ENCODE assay signal across 1 cellular context in the genomic region with DNA sequence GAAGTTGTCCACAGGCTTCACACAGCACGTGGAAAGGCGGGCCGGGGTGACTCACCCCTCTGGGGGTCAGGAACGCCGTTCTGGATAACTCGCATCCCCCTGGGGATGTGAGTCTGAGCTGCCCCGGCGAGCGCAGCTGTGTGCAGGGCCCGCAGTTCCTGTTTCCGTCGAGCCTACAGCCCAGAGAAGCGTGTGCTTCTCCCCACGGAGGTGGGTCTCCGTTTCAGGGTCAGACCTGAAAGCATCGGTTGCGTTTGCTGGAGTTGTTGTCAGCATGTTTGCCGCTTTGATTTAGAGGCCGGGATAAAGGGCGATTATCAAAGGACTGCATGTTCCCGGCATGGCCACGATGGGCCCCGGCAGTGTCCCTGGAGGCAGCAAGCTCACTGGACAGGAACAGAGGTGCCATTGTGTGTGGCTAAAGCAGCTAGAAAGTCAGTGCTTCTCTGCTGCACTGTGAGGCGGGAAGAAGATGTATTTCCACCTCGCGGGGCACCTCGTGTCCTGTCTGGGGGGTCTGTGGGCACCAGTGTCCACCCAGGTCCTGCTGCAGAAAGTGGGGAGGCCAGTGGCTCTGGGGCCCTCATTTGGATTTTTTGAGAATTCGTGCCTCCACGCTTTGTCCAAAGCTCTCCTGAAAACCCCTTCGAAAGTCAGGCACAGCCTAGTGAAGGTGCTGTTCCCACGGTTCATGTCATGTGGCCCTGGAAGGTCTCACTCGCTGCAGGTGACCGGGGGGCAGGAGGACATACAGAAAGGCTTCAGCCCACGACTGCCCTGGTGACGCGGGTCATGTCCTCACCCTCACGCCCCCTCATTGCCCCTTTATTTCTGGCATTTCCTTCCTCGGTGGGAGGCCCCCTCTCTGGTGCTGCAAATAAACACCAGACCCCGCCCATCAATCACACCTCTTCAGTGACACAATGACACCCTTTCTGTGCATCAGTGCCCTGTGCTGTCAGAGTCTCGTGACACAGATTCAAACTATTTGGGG.
TF ChIP-seq lines count a peak whose summit lies in the region.

No MANE protein-coding gene starts in this region.

TF ChIP-seq in GM12878, 131 proteins besides CTCF, POLR2A, EP300 and RAD21 (continues in another document):
- TF ChIP-seq BRCA1 (IDR thresholded peaks at IDR 0.05; ENCODE audit: low read depth, low read length) (no peak), HCFC1 (IDR thresholded peaks at IDR 0.05; ENCODE audit: low read length) (no peak), BHLHE40 (IDR thresholded peaks at IDR 0.05; ENCODE audit: borderline replicate concordance in 1 of 2, low read depth in 2 of 2, low read length in 1 of 2) (peak; percentile 93 to 95), PRDM15 (CRISPR knock-in tag; IDR thresholded peaks at IDR 0.05) (no peak), ZNF207 (IDR thresholded peaks at IDR 0.05; ENCODE audit: borderline replicate concordance) (peak; percentile 43; the same call in 1 of the 2 replicates), BCL3 (IDR thresholded peaks at IDR 0.05; ENCODE audit: borderline replicate concordance, insufficient read depth, low read depth, low read length, poor library complexity, severe bottlenecking) (no peak), IKZF1 (conservative IDR thresholded peaks at IDR 0.05) (peak; percentile 83), ESRRA (IDR thresholded peaks at IDR 0.05; ENCODE audit: low read length) (0 out of 2 replicates have a peak, but pooled peaks have one; percentile 66), NBN (IDR thresholded peaks at IDR 0.05) (peak; percentile 55; the same call in 1 of the 2 replicates), ASH2L (IDR thresholded peaks at IDR 0.05; ENCODE audit: borderline replicate concordance, low read depth) (no peak), FOXM1 (IDR thresholded peaks at IDR 0.05; ENCODE audit: low read depth, low read length) (peak; percentile 21), CBFB (IDR thresholded peaks at IDR 0.05; ENCODE audit: low read depth) (no peak), ZBED1 (IDR thresholded peaks at IDR 0.05; ENCODE audit: borderline replicate concordance) (peak; percentile 81), BCL11A (IDR thresholded peaks at IDR 0.05; ENCODE audit: low read depth, low read length) (no peak; the same call in 1 of the 2 replicates), LARP7 (IDR thresholded peaks at IDR 0.05) (peak; percentile 70; the same call in 1 of the 2 replicates), CHD1 (IDR thresholded peaks at IDR 0.05; ENCODE audit: low read depth, low read length) (no peak), POLR2AphosphoS2 (IDR thresholded peaks at IDR 0.05; ENCODE audit: low read depth, low read length) (no peak), EGR1 (IDR thresholded peaks at IDR 0.05; ENCODE audit: borderline replicate concordance in 1 of 2, low read depth in 2 of 2, low read length in 2 of 2) (peak in 1 of 2 experiments; percentile 95; a peak in 2 of 3 replicates), SPI1 (IDR thresholded peaks at IDR 0.05; ENCODE audit: borderline replicate concordance, insufficient read depth, low read depth, low read length) (peak; percentile 89), EED (IDR thresholded peaks at IDR 0.05; ENCODE audit: low read depth) (peak; percentile 90), STAT1 (conservative IDR thresholded peaks at IDR 0.05) (0 out of 2 replicates have a peak, but pooled peaks have one; percentile 34), SMARCA5 (IDR thresholded peaks at IDR 0.05) (no peak; the same call in none of the 2 replicates), ZNF592 (IDR thresholded peaks at IDR 0.05) (no peak), PAX5 (IDR thresholded peaks at IDR 0.05; ENCODE audit: borderline replicate concordance, low read depth, low read length) (peak; percentile 100), PAX8 (IDR thresholded peaks at IDR 0.05) (0 out of 2 replicates have a peak, but pooled peaks have one; percentile 51), GATAD2B (conservative IDR thresholded peaks at IDR 0.05; ENCODE audit: low read depth) (peak; percentile 74; the same call in 1 of the 2 replicates)
- TF ChIP-seq, protein P1, sequence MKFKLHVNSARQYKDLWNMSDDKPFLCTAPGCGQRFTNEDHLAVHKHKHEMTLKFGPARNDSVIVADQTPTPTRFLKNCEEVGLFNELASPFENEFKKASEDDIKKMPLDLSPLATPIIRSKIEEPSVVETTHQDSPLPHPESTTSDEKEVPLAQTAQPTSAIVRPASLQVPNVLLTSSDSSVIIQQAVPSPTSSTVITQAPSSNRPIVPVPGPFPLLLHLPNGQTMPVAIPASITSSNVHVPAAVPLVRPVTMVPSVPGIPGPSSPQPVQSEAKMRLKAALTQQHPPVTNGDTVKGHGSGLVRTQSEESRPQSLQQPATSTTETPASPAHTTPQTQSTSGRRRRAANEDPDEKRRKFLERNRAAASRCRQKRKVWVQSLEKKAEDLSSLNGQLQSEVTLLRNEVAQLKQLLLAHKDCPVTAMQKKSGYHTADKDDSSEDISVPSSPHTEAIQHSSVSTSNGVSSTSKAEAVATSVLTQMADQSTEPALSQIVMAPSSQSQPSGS (IDR thresholded peaks at IDR 0.05; ENCODE audit: low read length) = peak; percentile 65
- TF ChIP-seq, protein P2, sequence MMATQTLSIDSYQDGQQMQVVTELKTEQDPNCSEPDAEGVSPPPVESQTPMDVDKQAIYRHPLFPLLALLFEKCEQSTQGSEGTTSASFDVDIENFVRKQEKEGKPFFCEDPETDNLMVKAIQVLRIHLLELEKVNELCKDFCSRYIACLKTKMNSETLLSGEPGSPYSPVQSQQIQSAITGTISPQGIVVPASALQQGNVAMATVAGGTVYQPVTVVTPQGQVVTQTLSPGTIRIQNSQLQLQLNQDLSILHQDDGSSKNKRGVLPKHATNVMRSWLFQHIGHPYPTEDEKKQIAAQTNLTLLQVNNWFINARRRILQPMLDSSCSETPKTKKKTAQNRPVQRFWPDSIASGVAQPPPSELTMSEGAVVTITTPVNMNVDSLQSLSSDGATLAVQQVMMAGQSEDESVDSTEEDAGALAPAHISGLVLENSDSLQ (IDR thresholded peaks at IDR 0.05) = peak; percentile 95
- TF ChIP-seq, protein P3, sequence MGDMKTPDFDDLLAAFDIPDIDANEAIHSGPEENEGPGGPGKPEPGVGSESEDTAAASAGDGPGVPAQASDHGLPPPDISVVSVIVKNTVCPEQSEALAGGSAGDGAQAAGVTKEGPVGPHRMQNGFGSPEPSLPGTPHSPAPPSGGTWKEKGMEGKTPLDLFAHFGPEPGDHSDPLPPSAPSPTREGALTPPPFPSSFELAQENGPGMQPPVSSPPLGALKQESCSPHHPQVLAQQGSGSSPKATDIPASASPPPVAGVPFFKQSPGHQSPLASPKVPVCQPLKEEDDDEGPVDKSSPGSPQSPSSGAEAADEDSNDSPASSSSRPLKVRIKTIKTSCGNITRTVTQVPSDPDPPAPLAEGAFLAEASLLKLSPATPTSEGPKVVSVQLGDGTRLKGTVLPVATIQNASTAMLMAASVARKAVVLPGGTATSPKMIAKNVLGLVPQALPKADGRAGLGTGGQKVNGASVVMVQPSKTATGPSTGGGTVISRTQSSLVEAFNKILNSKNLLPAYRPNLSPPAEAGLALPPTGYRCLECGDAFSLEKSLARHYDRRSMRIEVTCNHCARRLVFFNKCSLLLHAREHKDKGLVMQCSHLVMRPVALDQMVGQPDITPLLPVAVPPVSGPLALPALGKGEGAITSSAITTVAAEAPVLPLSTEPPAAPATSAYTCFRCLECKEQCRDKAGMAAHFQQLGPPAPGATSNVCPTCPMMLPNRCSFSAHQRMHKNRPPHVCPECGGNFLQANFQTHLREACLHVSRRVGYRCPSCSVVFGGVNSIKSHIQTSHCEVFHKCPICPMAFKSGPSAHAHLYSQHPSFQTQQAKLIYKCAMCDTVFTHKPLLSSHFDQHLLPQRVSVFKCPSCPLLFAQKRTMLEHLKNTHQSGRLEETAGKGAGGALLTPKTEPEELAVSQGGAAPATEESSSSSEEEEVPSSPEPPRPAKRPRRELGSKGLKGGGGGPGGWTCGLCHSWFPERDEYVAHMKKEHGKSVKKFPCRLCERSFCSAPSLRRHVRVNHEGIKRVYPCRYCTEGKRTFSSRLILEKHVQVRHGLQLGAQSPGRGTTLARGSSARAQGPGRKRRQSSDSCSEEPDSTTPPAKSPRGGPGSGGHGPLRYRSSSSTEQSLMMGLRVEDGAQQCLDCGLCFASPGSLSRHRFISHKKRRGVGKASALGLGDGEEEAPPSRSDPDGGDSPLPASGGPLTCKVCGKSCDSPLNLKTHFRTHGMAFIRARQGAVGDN (IDR thresholded peaks at IDR 0.05) = peak; percentile 93
- TF ChIP-seq, protein P4, sequence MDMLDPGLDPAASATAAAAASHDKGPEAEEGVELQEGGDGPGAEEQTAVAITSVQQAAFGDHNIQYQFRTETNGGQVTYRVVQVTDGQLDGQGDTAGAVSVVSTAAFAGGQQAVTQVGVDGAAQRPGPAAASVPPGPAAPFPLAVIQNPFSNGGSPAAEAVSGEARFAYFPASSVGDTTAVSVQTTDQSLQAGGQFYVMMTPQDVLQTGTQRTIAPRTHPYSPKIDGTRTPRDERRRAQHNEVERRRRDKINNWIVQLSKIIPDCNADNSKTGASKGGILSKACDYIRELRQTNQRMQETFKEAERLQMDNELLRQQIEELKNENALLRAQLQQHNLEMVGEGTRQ (IDR thresholded peaks at IDR 0.05; ENCODE audit: borderline replicate concordance, low read depth, low read length) = no peak; the same call in 1 of the 2 replicates
- TF ChIP-seq, protein P5, sequence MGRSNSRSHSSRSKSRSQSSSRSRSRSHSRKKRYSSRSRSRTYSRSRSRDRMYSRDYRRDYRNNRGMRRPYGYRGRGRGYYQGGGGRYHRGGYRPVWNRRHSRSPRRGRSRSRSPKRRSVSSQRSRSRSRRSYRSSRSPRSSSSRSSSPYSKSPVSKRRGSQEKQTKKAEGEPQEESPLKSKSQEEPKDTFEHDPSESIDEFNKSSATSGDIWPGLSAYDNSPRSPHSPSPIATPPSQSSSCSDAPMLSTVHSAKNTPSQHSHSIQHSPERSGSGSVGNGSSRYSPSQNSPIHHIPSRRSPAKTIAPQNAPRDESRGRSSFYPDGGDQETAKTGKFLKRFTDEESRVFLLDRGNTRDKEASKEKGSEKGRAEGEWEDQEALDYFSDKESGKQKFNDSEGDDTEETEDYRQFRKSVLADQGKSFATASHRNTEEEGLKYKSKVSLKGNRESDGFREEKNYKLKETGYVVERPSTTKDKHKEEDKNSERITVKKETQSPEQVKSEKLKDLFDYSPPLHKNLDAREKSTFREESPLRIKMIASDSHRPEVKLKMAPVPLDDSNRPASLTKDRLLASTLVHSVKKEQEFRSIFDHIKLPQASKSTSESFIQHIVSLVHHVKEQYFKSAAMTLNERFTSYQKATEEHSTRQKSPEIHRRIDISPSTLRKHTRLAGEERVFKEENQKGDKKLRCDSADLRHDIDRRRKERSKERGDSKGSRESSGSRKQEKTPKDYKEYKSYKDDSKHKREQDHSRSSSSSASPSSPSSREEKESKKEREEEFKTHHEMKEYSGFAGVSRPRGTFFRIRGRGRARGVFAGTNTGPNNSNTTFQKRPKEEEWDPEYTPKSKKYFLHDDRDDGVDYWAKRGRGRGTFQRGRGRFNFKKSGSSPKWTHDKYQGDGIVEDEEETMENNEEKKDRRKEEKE (IDR thresholded peaks at IDR 0.05) = no peak
